ENCODE assay signal across 12 cellular contexts in genomic region chr1:172146149-172146850, GRCh38.
DNase-seq lines count a peak whose midpoint lies in the region; ATAC-seq and TF ChIP-seq lines count a peak whose summit lies in the region.
"Had no signal": no experiment of that assay in that cellular context is flagged by ENCODE, and none has a peak within 500 bp of the region (broad histone marks: within the 10 kb centered on the region; RNA-seq: fewer than 3 reads in every experiment).

No MANE protein-coding gene starts in this region.

- intact Hi-C loops in gastrocnemius medialis (cut with DNase I; ENCODE audit: low total_unique reads), result loop anchor here (10.0 kb wide), 1 partner anchor 1859 kb away; no protein-coding TSS in a partner anchor

- no peak for TF ChIP-seq POLR2A in gastrocnemius medialis (IDR thresholded peaks at IDR 0.05)

- H3K27ac ChIP-seq in SJCRH30, result peak overlapping the region; percentile 95
- H3K27ac ChIP-seq in gastrocnemius medialis, result peak overlapping the region; percentile 65 to 78 (median 72)

- H3K4me3 ChIP-seq in AG10803 (ENCODE audit: low read length), result peak overlapping the region; percentile 84
- no peak overlapping the region for H3K4me3 ChIP-seq in SJCRH30
- no peak overlapping the region for H3K4me3 ChIP-seq in fibroblast of mammary gland (ENCODE audit: control insufficient read depth, low read depth, low read length)
- no peak overlapping the region for H3K4me3 ChIP-seq in gastrocnemius medialis

- no peak for ATAC-seq in gastrocnemius medialis
- ATAC-seq: activated T-cell treated with anti-CD3 and anti-CD28 coated beads, Interleukin-2, amount 50 U/mL, for 4 hours had no signal

- DNase-seq in AG10803 (ENCODE audit: low read depth) (peak; percentile 45), SJCRH30 (no peak), fibroblast of mammary gland (ENCODE audit: low read depth) (peak; percentile 74), gastrocnemius medialis (no peak), middle frontal gyrus (ENCODE audit: extremely low spot score, low spot score) (no peak), DMS153 (lab: John Stamatoyannopoulos, UW) (no peak), NCI-H2196 treated with DMSO at 0.1 percent for 48 hours (lab: John Stamatoyannopoulos, UW; ENCODE audit: unreplicated experiment) (no peak), NCI-H2029 (lab: John Stamatoyannopoulos, UW) (no peak)
- DNase-seq: activated T-cell treated with anti-CD3 and anti-CD28 coated beads, Interleukin-2, amount 50 U/mL, for 4 hours; NCI-H2227 treated with DMSO at 0.1 percent for 48 hours; RPMI8226 had no signal

- H3K27me3 ChIP-seq in SJCRH30 (no peaks in the 10 kb centered on the region), gastrocnemius medialis (no peaks in the 10 kb centered on the region)

- H3K9me3 ChIP-seq in SJCRH30 (replicated peaks), result no peaks in the 10 kb centered on the region
- no peaks in the 10 kb centered on the region for H3K9me3 ChIP-seq in gastrocnemius medialis

- peaks cover 14% of the 10 kb centered on the region for H3K4me1 ChIP-seq in SJCRH30
- H3K4me1 ChIP-seq in gastrocnemius medialis, result no peaks in the 10 kb centered on the region
- H3K4me1 ChIP-seq: parathyroid adenoma had no signal

- TF ChIP-seq CTCF in AG10803 (conservative IDR thresholded peaks at IDR 0.05; ENCODE audit: low read length), result no peak
- TF ChIP-seq CTCF in fibroblast of mammary gland (conservative IDR thresholded peaks at IDR 0.05; ENCODE audit: control insufficient read depth, insufficient read depth, low read depth, low read length), result no peak
- TF ChIP-seq CTCF in gastrocnemius medialis (IDR thresholded peaks at IDR 0.05 in 4 of 5, conservative IDR thresholded peaks at IDR 0.05 in 1 of 5), result no peak

- H3K36me3 ChIP-seq in SJCRH30, result peaks cover 19% of the 10 kb centered on the region
- H3K36me3 ChIP-seq in gastrocnemius medialis, result no peaks in the 10 kb centered on the region

- in situ Hi-C loops in gastrocnemius medialis (cut with MboI; ENCODE audit: low sequenced_read_pairs in 4 of 4), result no loop called here

Comparison
In these comparisons a context has a peak if more than half of its experiments do, and no peak if none do; other contexts are left out.
1. DNase-seq: peak in AG10803 (single experiment) and fibroblast of mammary gland (single experiment); none in SJCRH30 (0 of 2), gastrocnemius medialis (0 of 2), middle frontal gyrus (single experiment), DMS153 (single experiment), NCI-H2196 treated with DMSO at 0.1 percent for 48 hours (single experiment) and NCI-H2029 (single experiment).